Comparison of ENCODE assay signal across 10 cellular contexts in genomic region chr5:96065577-96066385, GRCh38.
DNase-seq lines count a peak whose midpoint lies in the region; ATAC-seq, FAIRE-seq and TF ChIP-seq lines count a peak whose summit lies in the region.
"Had no signal": no experiment of that assay in that cellular context is flagged by ENCODE, and none has a peak within 500 bp of the region (broad histone marks: within the 10 kb centered on the region; RNA-seq: fewer than 3 reads in every experiment).

No MANE protein-coding gene starts in this region.

- intact Hi-C loops in PC-9 (cut with micrococcal nuclease; ENCODE audit: unreplicated experiment): loop anchor here (5.0 kb wide), 1 partner anchor 272 kb away; no protein-coding TSS in a partner anchor
- intact Hi-C loops in naive thymus-derived CD4-positive, alpha-beta T cell (cut with micrococcal nuclease): loop anchor here in 1 of 2 donors (2.0 kb wide), 1 partner anchor 101 kb away; no protein-coding TSS in a partner anchor

- TF ChIP-seq CTCF in PC-9 (conservative IDR thresholded peaks at IDR 0.05): no peak
- TF ChIP-seq CTCF in H1 (IDR thresholded peaks at IDR 0.05; ENCODE audit: control extremely low read depth in 1 of 3, insufficient read depth in 1 of 3, low read depth in 1 of 3, low read length in 3 of 3): no peak
- TF ChIP-seq CTCF in smooth muscle cell (IDR thresholded peaks at IDR 0.05; ENCODE audit: borderline replicate concordance, insufficient read depth, poor library complexity, severe bottlenecking): no peak

- H2BK12ac ChIP-seq in H1 (ENCODE audit: low read depth, low read length): no peak overlapping the region

- H2AFZ ChIP-seq in PC-9: peak overlapping the region; percentile 62; the same call in 1 of the 2 replicates
- no peak overlapping the region for H2AFZ ChIP-seq in H1 (ENCODE audit: low read length)
- H2AFZ ChIP-seq in smooth muscle cell (ENCODE audit: low read depth): peak overlapping the region; percentile 9

- H3K4me3 ChIP-seq in PC-9 (no peak overlapping the region), H1 (ENCODE audit: extremely low read depth in 1 of 4, insufficient read depth in 2 of 4, low read depth in 3 of 4, low read length in 4 of 4) (no peak overlapping the region), smooth muscle cell (no peak overlapping the region)
- no peak overlapping the region for H3K4me3 ChIP-seq in naive thymus-derived CD4-positive, alpha-beta T cell (ENCODE audit: low read length)

- no peak for DNase-seq in activated T-cell treated with anti-CD3 and anti-CD28 coated beads, Interleukin-2, amount 50 U/mL, for 24 hours
- no peak for DNase-seq in activated T-cell treated with anti-CD3 and anti-CD28 coated beads, Interleukin-2, amount 50 U/mL, for 48 hours
- DNase-seq in PC-9: no peak
- no peak for DNase-seq in H1 (ENCODE audit: low read depth in 1 of 2, low spot score in 2 of 2)
- DNase-seq in smooth muscle cell (lab: John Stamatoyannopoulos, UW; ENCODE audit: unreplicated experiment): no peak
- DNase-seq in naive thymus-derived CD4-positive, alpha-beta T cell: no peak
- DNase-seq in glomerular visceral epithelial cell (ENCODE audit: extremely low spot score): no peak
- DNase-seq: activated effector memory CD4-positive, alpha-beta T cell treated with anti-CD3 and anti-CD28 coated beads, Interleukin-2, amount 50 U/mL, for 16 hours; T1000 had no signal

- H3K79me1 ChIP-seq in H1 (ENCODE audit: low read depth, low read length): no peaks in the 10 kb centered on the region

- no peaks in the 10 kb centered on the region; the same call in 1 of the 2 replicates for H3K23me2 ChIP-seq in H1 (ENCODE audit: low read depth, low read length)

- H3K23ac ChIP-seq in H1 (ENCODE audit: insufficient read length): no peak overlapping the region

- H3K9ac ChIP-seq in H1 (replicated peaks in 1 of 4; ENCODE audit: extremely low read depth in 1 of 4, low read depth in 3 of 4, low read length in 3 of 4) (no peak overlapping the region), smooth muscle cell (ENCODE audit: low read depth) (no peak overlapping the region)

- H3K27me3 ChIP-seq in PC-9 (ENCODE audit: insufficient read depth, low read depth) (no peaks in the 10 kb centered on the region), H1 (replicated peaks in 1 of 4; ENCODE audit: control insufficient read depth in 3 of 4, extremely low read depth in 1 of 4, insufficient read depth in 3 of 4, low read length in 3 of 4) (no peaks in the 10 kb centered on the region), smooth muscle cell (ENCODE audit: low read depth) (no peaks in the 10 kb centered on the region)
- H3K27me3 ChIP-seq in naive thymus-derived CD4-positive, alpha-beta T cell (ENCODE audit: control insufficient read depth in 2 of 2, insufficient read depth in 2 of 2, low read length in 2 of 2): no peaks in the 10 kb centered on the region

- H2BK15ac ChIP-seq in H1 (ENCODE audit: low read length): no peak overlapping the region

- H3K56ac ChIP-seq in H1 (replicated peaks; ENCODE audit: insufficient read length, low read depth, low read length): no peak overlapping the region

- no peak for TF ChIP-seq POLR2A in H1 (IDR thresholded peaks at IDR 0.05; ENCODE audit: control extremely low read depth in 1 of 2, low read depth in 2 of 2, low read length in 2 of 2)

- no peak overlapping the region for H2AK5ac ChIP-seq in H1 (ENCODE audit: low read depth, low read length)

- no peaks in the 10 kb centered on the region; the same call in 1 of the 2 replicates for H3K9me3 ChIP-seq in PC-9 (ENCODE audit: insufficient read depth, low read depth)
- no peaks in the 10 kb centered on the region for H3K9me3 ChIP-seq in H1 (ENCODE audit: insufficient read depth in 2 of 2, low read depth in 1 of 2, low read length in 1 of 2)
- H3K9me3 ChIP-seq in smooth muscle cell (replicated peaks; ENCODE audit: low read depth): no peaks in the 10 kb centered on the region
- no peaks in the 10 kb centered on the region for H3K9me3 ChIP-seq in naive thymus-derived CD4-positive, alpha-beta T cell (ENCODE audit: control insufficient read depth in 2 of 3, low read length in 3 of 3)

- no TSS peak for BruUV-seq in PC-9 (replicated peaks; lab: Mats Ljungman, UMichigan)

- H3K27me3 Mint-ChIP-seq in activated T-cell treated with anti-CD3 and anti-CD28 coated beads, Interleukin-2, amount 50 U/mL, for 24 hours: no peaks in the 10 kb centered on the region
- H3K27me3 Mint-ChIP-seq in naive thymus-derived CD4-positive, alpha-beta T cell: no peaks in the 10 kb centered on the region

- H3F3A ChIP-seq in PC-9 (ENCODE audit: insufficient read depth, low read depth): peaks cover 14% of the 10 kb centered on the region
- peaks cover 11% of the 10 kb centered on the region for H3F3A ChIP-seq in smooth muscle cell (ENCODE audit: low read depth)

- no peaks in the 10 kb centered on the region for H3K36me3 Mint-ChIP-seq in activated T-cell treated with anti-CD3 and anti-CD28 coated beads, Interleukin-2, amount 50 U/mL, for 24 hours (ENCODE audit: low read depth)
- H3K36me3 Mint-ChIP-seq in naive thymus-derived CD4-positive, alpha-beta T cell: peaks cover 0 to 4% (median 0%) of the 10 kb centered on the region in 5 donors

- H3K4me3 Mint-ChIP-seq in activated T-cell treated with anti-CD3 and anti-CD28 coated beads, Interleukin-2, amount 50 U/mL, for 24 hours: no peak overlapping the region
- peak overlapping the region in 1 of 10 donors; percentile 7 for H3K4me3 Mint-ChIP-seq in naive thymus-derived CD4-positive, alpha-beta T cell

- no peak for TF ChIP-seq EP300 in H1 (IDR thresholded peaks at IDR 0.05; ENCODE audit: borderline replicate concordance in 1 of 2, low read depth in 2 of 2, low read length in 2 of 2)

- CTCF ChIA-PET in PC-9 (lab: Charles Lee) (no interaction called here), H1 (lab: Charles Lee; ENCODE audit: partially characterized antibody) (interaction anchor here (0.6 to 1.5 kb wide), 5 partner anchors 16 to 295 kb away, joined by 3 read pairs; no protein-coding TSS in a partner anchor)
- CTCF ChIA-PET in naive thymus-derived CD4-positive, alpha-beta T cell (lab: Charles Lee): no interaction called here

- H3K4me1 ChIP-seq in PC-9 (replicated peaks; ENCODE audit: insufficient read depth) (peaks cover 39% of the 10 kb centered on the region), H1 (replicated peaks in 1 of 4; ENCODE audit: control insufficient read depth in 3 of 4, insufficient read depth in 4 of 4, low read length in 3 of 4) (peaks cover 0 to 4% (median 0%) of the 10 kb centered on the region in 4 experiments; a peak in 1 of 7 replicates), smooth muscle cell (ENCODE audit: low read depth) (peaks cover 35% of the 10 kb centered on the region)
- no peaks in the 10 kb centered on the region for H3K4me1 ChIP-seq in naive thymus-derived CD4-positive, alpha-beta T cell (ENCODE audit: control insufficient read depth in 2 of 2, insufficient read depth in 2 of 2, low read length in 2 of 2)

- H3K14ac ChIP-seq in H1 (ENCODE audit: insufficient read length): no peak overlapping the region

- H3K27ac Mint-ChIP-seq in activated T-cell treated with anti-CD3 and anti-CD28 coated beads, Interleukin-2, amount 50 U/mL, for 24 hours: peak overlapping the region; percentile 90
- peak overlapping the region in 1 of 9 donors; percentile 81 for H3K27ac Mint-ChIP-seq in naive thymus-derived CD4-positive, alpha-beta T cell

- H2BK5ac ChIP-seq in H1 (ENCODE audit: low read depth, low read length): no peak overlapping the region

- H2BK120ac ChIP-seq in H1 (replicated peaks; ENCODE audit: low read depth, low read length): no peak overlapping the region

- TF ChIP-seq RAD21 in H1 (IDR thresholded peaks at IDR 0.05 in 1 of 2, conservative IDR thresholded peaks at IDR 0.05 in 1 of 2; ENCODE audit: low read depth in 2 of 2, low read length in 2 of 2): no peak

- no peak overlapping the region; the same call in 1 of the 2 replicates for H3K4me2 ChIP-seq in PC-9
- H3K4me2 ChIP-seq in H1 (ENCODE audit: insufficient read depth in 1 of 2, low read depth in 2 of 2, low read length in 2 of 2): peak overlapping the region in 1 of 2 experiments; percentile 5; a peak in 1 of 4 replicates
- no peak overlapping the region for H3K4me2 ChIP-seq in smooth muscle cell

- H4K5ac ChIP-seq in H1 (ENCODE audit: insufficient read length, low read depth, low read length): no peak overlapping the region

- no peaks in the 10 kb centered on the region for H4K20me1 ChIP-seq in PC-9 (ENCODE audit: insufficient read depth)
- no peaks in the 10 kb centered on the region for H4K20me1 ChIP-seq in H1 (replicated peaks in 1 of 2; ENCODE audit: control insufficient read depth in 1 of 2, insufficient read depth in 2 of 2, low read length in 2 of 2)
- no peaks in the 10 kb centered on the region for H4K20me1 ChIP-seq in smooth muscle cell (ENCODE audit: low read depth)

- H3K79me2 ChIP-seq in PC-9 (ENCODE audit: low read depth) (no peaks in the 10 kb centered on the region), H1 (ENCODE audit: control insufficient read depth in 1 of 2, insufficient read depth in 2 of 2, low read length in 2 of 2) (no peaks in the 10 kb centered on the region), smooth muscle cell (ENCODE audit: low read depth) (no peaks in the 10 kb centered on the region)

- ATAC-seq in naive thymus-derived CD4-positive, alpha-beta T cell: no peak
- no peak for ATAC-seq in HG02623 (IDR thresholded peaks at IDR 0.05; ENCODE audit: unreplicated experiment)

- H4K8ac ChIP-seq in H1 (ENCODE audit: extremely low read depth, insufficient read depth, low read length): no peak overlapping the region

- no peak overlapping the region for H3K18ac ChIP-seq in H1 (ENCODE audit: extremely low read depth, low read length)

- no peak overlapping the region for H2BK20ac ChIP-seq in H1 (ENCODE audit: low read length)

- no peaks in the 10 kb centered on the region for H3K36me3 ChIP-seq in PC-9 (ENCODE audit: low read depth)
- no peaks in the 10 kb centered on the region for H3K36me3 ChIP-seq in H1 (ENCODE audit: control insufficient read depth in 2 of 4, insufficient read depth in 4 of 4, low read length in 3 of 4)
- H3K36me3 ChIP-seq in smooth muscle cell (ENCODE audit: low read depth): no peaks in the 10 kb centered on the region
- no peaks in the 10 kb centered on the region for H3K36me3 ChIP-seq in naive thymus-derived CD4-positive, alpha-beta T cell (ENCODE audit: control insufficient read depth in 2 of 3, insufficient read depth in 3 of 3, low read length in 3 of 3)

- H3K9me2 ChIP-seq in PC-9 (ENCODE audit: insufficient read depth): no peaks in the 10 kb centered on the region

- H4K91ac ChIP-seq in H1 (replicated peaks; ENCODE audit: insufficient read length, low read length): no peak overlapping the region

- H3K9me3 Mint-ChIP-seq in activated T-cell treated with anti-CD3 and anti-CD28 coated beads, Interleukin-2, amount 50 U/mL, for 24 hours: no peaks in the 10 kb centered on the region
- H3K9me3 Mint-ChIP-seq in naive thymus-derived CD4-positive, alpha-beta T cell: peaks cover 0 to 6% (median 0%) of the 10 kb centered on the region in 11 donors

- H3K27ac ChIP-seq in PC-9 (no peak overlapping the region), H1 (ENCODE audit: low read depth, low read length) (no peak overlapping the region), smooth muscle cell (ENCODE audit: low read depth) (no peak overlapping the region)
- H3K27ac ChIP-seq in naive thymus-derived CD4-positive, alpha-beta T cell (ENCODE audit: low read depth, low read length): no peak overlapping the region

- POLR2A ChIA-PET in PC-9 (lab: Charles Lee; ENCODE audit: unreplicated experiment) (no interaction called here), H1 (lab: Charles Lee; ENCODE audit: partially characterized antibody) (no interaction called here)
- POLR2A ChIA-PET in naive thymus-derived CD4-positive, alpha-beta T cell (lab: Charles Lee): no interaction called here

- no peak overlapping the region for H3K4ac ChIP-seq in H1 (replicated peaks; ENCODE audit: insufficient read length, low read depth, low read length)

- no peak for FAIRE-seq in H1 (lab: Jason Lieb, UNC)

- peaks cover 64% of the 10 kb centered on the region for H3K4me1 Mint-ChIP-seq in activated T-cell treated with anti-CD3 and anti-CD28 coated beads, Interleukin-2, amount 50 U/mL, for 24 hours (ENCODE audit: low read depth)
- peaks cover 0 to 30% (median 0%) of the 10 kb centered on the region in 7 donors for H3K4me1 Mint-ChIP-seq in naive thymus-derived CD4-positive, alpha-beta T cell
